ENCODE assay signal across 5 cellular contexts in the genomic region with DNA sequence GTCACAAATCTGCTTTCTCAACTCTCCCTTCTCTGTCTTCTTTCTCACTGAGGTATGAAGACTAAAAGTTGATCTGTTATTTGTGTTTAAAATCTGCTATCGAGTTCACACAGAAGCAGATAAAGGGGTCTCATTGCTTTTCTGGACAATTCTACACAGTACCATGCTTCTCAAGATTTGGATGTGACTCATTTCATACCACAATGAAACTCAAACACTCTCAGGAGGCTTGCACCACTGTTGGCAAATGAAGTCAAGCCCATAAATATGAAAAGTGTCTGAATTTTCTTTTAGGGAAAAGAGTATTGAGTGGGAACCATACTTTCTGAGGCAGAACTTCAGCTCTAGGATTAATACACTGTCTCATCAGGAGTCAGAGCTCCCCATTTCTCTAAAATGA.
"Had no signal": no experiment of that assay in that cellular context is flagged by ENCODE, and none has a peak within 500 bp of the region (broad histone marks: within the 10 kb centered on the region; RNA-seq: fewer than 3 reads in every experiment).

No MANE protein-coding gene starts in this region.

- DNase-seq: H9, HCEC 1CT, KBM-7 had no signal

- ATAC-seq: GM23338, HepG2 had no signal

- H3K4me3 ChIP-seq: GM23338 had no signal
